In genomic region chr17:3669548-3669947, GRCh38 we compare ENCODE assay signal across 7 cellular contexts. TPM values are rescaled to one million over a fixed set of nuclear protein-coding genes. Genes with fewer than 3 reads are reported as not detected.
DNase-seq lines count a peak whose midpoint lies in the region; ATAC-seq and TF ChIP-seq lines count a peak whose summit lies in the region.

No MANE protein-coding gene starts in this region.

- TF ChIP-seq RAD21 in HCT116 (IDR thresholded peaks at IDR 0.05; ENCODE audit: low read depth), result no peak

- ATAC-seq in HCT116 (no peak), GM19395 (IDR thresholded peaks at IDR 0.05; ENCODE audit: unreplicated experiment) (no peak), HG02981 (IDR thresholded peaks at IDR 0.05; ENCODE audit: unreplicated experiment) (no peak), mucosa of descending colon (no peak)
- ATAC-seq in stimulated activated memory B cell treated with anti-CD40 and anti-IgM and Interleukin-4, amounts not matched to agents 10 μg/mL and 1 μg/mL and 100 μg/mL, for 72 hours, result no peak

- H3K4me1 Mint-ChIP-seq in activated CD4-positive, alpha-beta memory T cell treated with anti-CD3 and anti-CD28 coated beads for 36 hours (ENCODE audit: low read depth), result peaks cover 17% of the 10 kb centered on the region
- peaks cover 45% of the 10 kb centered on the region for H3K4me1 Mint-ChIP-seq in stimulated activated memory B cell treated with anti-CD40 and anti-IgM and Interleukin-4, amounts not matched to agents 10 μg/mL and 1 μg/mL and 100 μg/mL, for 72 hours

- H3K27ac ChIP-seq in HCT116 (ENCODE audit: low read depth, low read length) (peak overlapping the region; percentile 77; the same call in 1 of the 2 replicates), iPS-18a (ENCODE audit: low read length) (no peak overlapping the region)

- POLR2A ChIA-PET in HCT116 (lab: Charles Lee), result no interaction called here
- POLR2A ChIA-PET in activated CD4-positive, alpha-beta memory T cell treated with anti-CD3 and anti-CD28 coated beads for 36 hours (lab: Charles Lee), result no interaction called here

- no peak overlapping the region for H2AFZ ChIP-seq in HCT116 (ENCODE audit: low read depth, low read length, poor library complexity, severe bottlenecking)

- intact Hi-C loops in HCT116 (cut with micrococcal nuclease) (no loop called here), mucosa of descending colon (cut with DNase I, micrococcal nuclease) (no loop called here)
- intact Hi-C loops in activated CD4-positive, alpha-beta memory T cell treated with anti-CD3 and anti-CD28 coated beads for 36 hours (cut with micrococcal nuclease), result loop anchor here (2.0 kb wide), 1 partner anchor 29 kb away; no protein-coding TSS in a partner anchor

- peaks cover 5% of the 10 kb centered on the region for H3K36me3 Mint-ChIP-seq in activated CD4-positive, alpha-beta memory T cell treated with anti-CD3 and anti-CD28 coated beads for 36 hours
- peaks cover 6% of the 10 kb centered on the region for H3K36me3 Mint-ChIP-seq in stimulated activated memory B cell treated with anti-CD40 and anti-IgM and Interleukin-4, amounts not matched to agents 10 μg/mL and 1 μg/mL and 100 μg/mL, for 72 hours

- no peaks in the 10 kb centered on the region for H3K27me3 ChIP-seq in HCT116 (ENCODE audit: insufficient read depth, low read length)
- no peaks in the 10 kb centered on the region for H3K27me3 ChIP-seq in iPS-18a (ENCODE audit: control insufficient read depth, insufficient read depth, low read length)

- H3K4me2 ChIP-seq in HCT116 (ENCODE audit: low read length), result peak overlapping the region; percentile 74

- TF ChIP-seq POLR2A in HCT116 (IDR thresholded peaks at IDR 0.05; ENCODE audit: borderline replicate concordance, extremely low read depth, insufficient read depth, insufficient read length), result no peak

- H3K9me2 ChIP-seq in HCT116 (ENCODE audit: insufficient read depth), result no peaks in the 10 kb centered on the region

- CTCF ChIA-PET in HCT116 (lab: Charles Lee), result no interaction called here
- CTCF ChIA-PET in activated CD4-positive, alpha-beta memory T cell treated with anti-CD3 and anti-CD28 coated beads for 36 hours (lab: Charles Lee), result interaction anchor here (0.7 to 1.2 kb wide), 2 partner anchors 14 to 919 kb away, joined by 3 to 5 read pairs; no protein-coding TSS in a partner anchor

- RAD21 ChIA-PET in HCT116 (lab: Charles Lee; ENCODE audit: low non-redundant PET in 1 of 2, low total read pairs in 2 of 2, uncharacterized antibody in 2 of 2, unreplicated experiment in 2 of 2), result no interaction called here

- TF ChIP-seq CTCF in HCT116 (IDR thresholded peaks at IDR 0.05 in 2 of 3, conservative IDR thresholded peaks at IDR 0.05 in 1 of 3; ENCODE audit: borderline replicate concordance in 1 of 3, insufficient read depth in 1 of 3, low read depth in 2 of 3, low read length in 2 of 3) (no peak), mucosa of descending colon (IDR thresholded peaks at IDR 0.05) (no peak)

- H3K9ac ChIP-seq in HCT116 (ENCODE audit: low read length) (peak overlapping the region; percentile 97), iPS-18a (ENCODE audit: low read length) (peak overlapping the region; percentile 94)

- H3K36me3 ChIP-seq in HCT116 (ENCODE audit: control insufficient read depth in 1 of 2, insufficient read depth in 2 of 2, low read length in 2 of 2), result no peaks in the 10 kb centered on the region
- H3K36me3 ChIP-seq in iPS-18a (ENCODE audit: control insufficient read depth, low read depth, low read length), result no peaks in the 10 kb centered on the region
- H3K36me3 ChIP-seq in mucosa of descending colon (ENCODE audit: low read depth), result peaks cover 5% of the 10 kb centered on the region

- no peaks in the 10 kb centered on the region for H3K9me3 Mint-ChIP-seq in activated CD4-positive, alpha-beta memory T cell treated with anti-CD3 and anti-CD28 coated beads for 36 hours
- no peaks in the 10 kb centered on the region for H3K9me3 Mint-ChIP-seq in stimulated activated memory B cell treated with anti-CD40 and anti-IgM and Interleukin-4, amounts not matched to agents 10 μg/mL and 1 μg/mL and 100 μg/mL, for 72 hours

- H3K4me3 ChIP-seq in HCT116 (replicated peaks in 1 of 2; ENCODE audit: low read depth in 1 of 2, low read length in 2 of 2) (peak overlapping the region; percentile 74 to 96), iPS-18a (ENCODE audit: low read length) (peak overlapping the region; percentile 92), mucosa of descending colon (no peak overlapping the region)

- H3K9me3 ChIP-seq in HCT116 (ENCODE audit: control insufficient read depth in 1 of 2, insufficient read depth in 1 of 2, low read depth in 1 of 2, low read length in 2 of 2) (no peaks in the 10 kb centered on the region), iPS-18a (ENCODE audit: control insufficient read depth, low read depth, low read length) (no peaks in the 10 kb centered on the region), mucosa of descending colon (no peaks in the 10 kb centered on the region)

- BruUV-seq in HCT116 (replicated peaks; lab: Mats Ljungman, UMichigan), result no TSS peak

- peak overlapping the region; percentile 72 for H3K27ac Mint-ChIP-seq in activated CD4-positive, alpha-beta memory T cell treated with anti-CD3 and anti-CD28 coated beads for 36 hours
- H3K27ac Mint-ChIP-seq in stimulated activated memory B cell treated with anti-CD40 and anti-IgM and Interleukin-4, amounts not matched to agents 10 μg/mL and 1 μg/mL and 100 μg/mL, for 72 hours, result peak overlapping the region; percentile 94

- no peak for DNase-seq in HCT116 (ENCODE audit: low read depth, low spot score)
- DNase-seq in activated CD4-positive, alpha-beta memory T cell treated with anti-CD3 and anti-CD28 coated beads for 36 hours, result no peak
- no peak for DNase-seq in mucosa of descending colon

- H3K4me3 Mint-ChIP-seq in activated CD4-positive, alpha-beta memory T cell treated with anti-CD3 and anti-CD28 coated beads for 36 hours, result peak overlapping the region; percentile 94
- H3K4me3 Mint-ChIP-seq in stimulated activated memory B cell treated with anti-CD40 and anti-IgM and Interleukin-4, amounts not matched to agents 10 μg/mL and 1 μg/mL and 100 μg/mL, for 72 hours, result peak overlapping the region; percentile 93

- no peaks in the 10 kb centered on the region for H3K27me3 Mint-ChIP-seq in activated CD4-positive, alpha-beta memory T cell treated with anti-CD3 and anti-CD28 coated beads for 36 hours
- no peaks in the 10 kb centered on the region for H3K27me3 Mint-ChIP-seq in stimulated activated memory B cell treated with anti-CD40 and anti-IgM and Interleukin-4, amounts not matched to agents 10 μg/mL and 1 μg/mL and 100 μg/mL, for 72 hours

- peaks cover 8 to 20% of the 10 kb centered on the region in 2 experiments for H3K4me1 ChIP-seq in HCT116 (ENCODE audit: control insufficient read depth in 1 of 2, insufficient read depth in 2 of 2, low read length in 2 of 2)
- peaks cover 3% of the 10 kb centered on the region for H3K4me1 ChIP-seq in iPS-18a (ENCODE audit: control insufficient read depth, low read depth, low read length)
- peaks cover 26% of the 10 kb centered on the region for H3K4me1 ChIP-seq in mucosa of descending colon (ENCODE audit: low read depth)

- no peaks in the 10 kb centered on the region; the same call in 1 of the 2 replicates for H4K20me1 ChIP-seq in HCT116 (ENCODE audit: insufficient read depth)

- H3K79me2 ChIP-seq in HCT116 (ENCODE audit: insufficient read depth, low read length), result peaks cover 42% of the 10 kb centered on the region

TF ChIP-seq in HCT116, 20 proteins besides CTCF, POLR2A, EP300 and RAD21 (continues in another document):
- no peak for TF ChIP-seq TCF7L2 (IDR thresholded peaks at IDR 0.05; ENCODE audit: borderline replicate concordance, extremely low read depth, insufficient read depth, insufficient read length)
- no peak for TF ChIP-seq CBX3 (IDR thresholded peaks at IDR 0.05; ENCODE audit: low read depth)
- TF ChIP-seq EGR1 (IDR thresholded peaks at IDR 0.05; ENCODE audit: low read depth), result no peak

RNA-seq across cellular contexts. Expression of gene EMC6, which starts 0.9 kb away (rescaled TPM):
- total RNA-seq in HCT116 (2021; ENCODE audit: unreplicated experiment), result 62.4 TPM
- 33.2 and 47.7 TPM in 2 replicates for polyA plus RNA-seq in HCT116 (2012)
- 10 to 100 TPM; 49.3 to 55.4 TPM for total RNA-seq in activated CD4-positive, alpha-beta memory T cell treated with anti-CD3 and anti-CD28 coated beads for 36 hours
- total RNA-seq in mucosa of descending colon, result 10 to 100 TPM; 29.3 to 41.3 (median 32.8) TPM

RNA-seq across cellular contexts. Expression of gene TAX1BP3, which starts 1.2 kb away (rescaled TPM):
- total RNA-seq in HCT116 (2021; ENCODE audit: unreplicated experiment), result 50.0 TPM
- 53.8 and 55.8 TPM in 2 replicates for polyA plus RNA-seq in HCT116 (2012)
- total RNA-seq in activated CD4-positive, alpha-beta memory T cell treated with anti-CD3 and anti-CD28 coated beads for 36 hours, result 10 to 100 TPM; 23.7 to 24.5 TPM
- 100 to 1,000 TPM; 162 to 297 (median 197) TPM for total RNA-seq in mucosa of descending colon

RNA-seq across cellular contexts. Expression of gene P2RX5, which starts 26.4 kb away (rescaled TPM):
- total RNA-seq in HCT116 (2021; ENCODE audit: unreplicated experiment) (9.0 TPM), mucosa of descending colon (1 to 10 TPM in 2 of 3 donors, under 1 TPM in 1; 0.73 to 2.6 (median 2.2) TPM)
- 14.8 and 15.4 TPM in 2 replicates for polyA plus RNA-seq in HCT116 (2012)
- total RNA-seq in activated CD4-positive, alpha-beta memory T cell treated with anti-CD3 and anti-CD28 coated beads for 36 hours, result 10 to 100 TPM; 37.6 to 43.2 TPM

RNA-seq across cellular contexts. Expression of gene CTNS, which starts 33.0 kb away (rescaled TPM):
- total RNA-seq in HCT116 (2021; ENCODE audit: unreplicated experiment) (7.9 TPM), mucosa of descending colon (10 to 100 TPM in 2 of 3 donors, 1 to 10 TPM in 1; 9.6 to 13.4 (median 13.1) TPM)
- polyA plus RNA-seq in HCT116 (2012), result 6.0 TPM in 2 replicates
- 10 to 100 TPM; 17.7 to 19.8 TPM for total RNA-seq in activated CD4-positive, alpha-beta memory T cell treated with anti-CD3 and anti-CD28 coated beads for 36 hours

RNA-seq across cellular contexts. Expression of gene SHPK, which starts 33.5 kb away (rescaled TPM):
- total RNA-seq in HCT116 (2021; ENCODE audit: unreplicated experiment), result 19.6 TPM
- 9.1 and 9.7 TPM in 2 replicates for polyA plus RNA-seq in HCT116 (2012)
- 10 to 100 TPM; 12.3 to 12.4 TPM for total RNA-seq in activated CD4-positive, alpha-beta memory T cell treated with anti-CD3 and anti-CD28 coated beads for 36 hours
- 10 to 100 TPM; 13.9 to 27.8 (median 19.0) TPM for total RNA-seq in mucosa of descending colon
